In the genomic region with DNA sequence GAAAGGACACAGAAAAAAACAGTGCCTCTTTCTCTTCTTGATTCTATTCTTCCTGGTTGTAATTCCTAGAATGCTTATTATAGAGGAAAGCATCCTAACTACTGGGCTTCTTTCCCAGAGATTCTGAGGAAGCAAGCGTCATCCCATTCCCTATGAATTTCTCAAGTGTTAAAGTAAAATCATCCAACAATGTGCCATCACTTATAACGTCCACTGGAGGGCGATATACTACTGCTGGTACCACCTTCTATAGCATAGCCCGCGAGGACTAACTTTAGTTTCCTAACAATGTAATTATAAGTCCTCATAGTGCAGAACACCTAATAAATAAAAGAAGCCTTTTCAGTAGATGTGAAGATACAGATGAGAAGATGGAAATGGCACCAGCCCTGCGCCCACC, we compare ENCODE assay signal across 10 cellular contexts. TPM values are rescaled to one million over a fixed set of nuclear protein-coding genes. Genes with fewer than 3 reads are reported as not detected.
DNase-seq lines count a peak whose midpoint lies in the region; ATAC-seq and TF ChIP-seq lines count a peak whose summit lies in the region.
"Had no signal": no experiment of that assay in that cellular context is flagged by ENCODE, and none has a peak within 500 bp of the region (broad histone marks: within the 10 kb centered on the region; RNA-seq: fewer than 3 reads in every experiment).

No MANE protein-coding gene starts in this region.

- H3K4me3 ChIP-seq in mesenchymal stem cell (ENCODE audit: insufficient read depth in 1 of 2, low read depth in 1 of 2, low read length in 2 of 2): no peak overlapping the region
- H3K4me3 ChIP-seq: thoracic aorta had no signal

- H3K27ac ChIP-seq in mesenchymal stem cell (ENCODE audit: low read length, poor library complexity, severe bottlenecking): no peak overlapping the region
- H3K27ac ChIP-seq: thoracic aorta had no signal

- peaks cover 17% of the 10 kb centered on the region for H3K27me3 Mint-ChIP-seq in brain
- peaks cover 30% of the 10 kb centered on the region for H3K27me3 Mint-ChIP-seq in activated CD4-positive, alpha-beta T cell treated with anti-CD3 and anti-CD28 coated beads for 36 hours

- H3K27ac Mint-ChIP-seq in brain: peak overlapping the region in 1 of 5 experiments; percentile 25
- H3K27ac Mint-ChIP-seq in activated CD4-positive, alpha-beta T cell treated with anti-CD3 and anti-CD28 coated beads for 36 hours: no peak overlapping the region
- H3K27ac Mint-ChIP-seq: IgD-negative memory B cell had no signal

- H3K27me3 ChIP-seq in mesenchymal stem cell (ENCODE audit: control insufficient read depth in 1 of 2, insufficient read depth in 1 of 2, low read length in 2 of 2): peaks cover 18 to 70% of the 10 kb centered on the region in 2 experiments

- POLR2A ChIA-PET in activated CD4-positive, alpha-beta T cell treated with anti-CD3 and anti-CD28 coated beads for 36 hours (lab: Charles Lee): no interaction called here

- H3K9me3 ChIP-seq in mesenchymal stem cell (ENCODE audit: control insufficient read depth, low read length): no peaks in the 10 kb centered on the region
- H3K9me3 ChIP-seq: thoracic aorta had no signal

- H3K9ac ChIP-seq in mesenchymal stem cell (ENCODE audit: low read length): no peak overlapping the region

- no peak overlapping the region for H3K4me3 Mint-ChIP-seq in brain
- H3K4me3 Mint-ChIP-seq in activated CD4-positive, alpha-beta T cell treated with anti-CD3 and anti-CD28 coated beads for 36 hours: no peak overlapping the region
- H3K4me3 Mint-ChIP-seq: IgD-negative memory B cell had no signal

- H3K4me1 ChIP-seq in mesenchymal stem cell (ENCODE audit: control insufficient read depth, insufficient read depth, low read depth, low read length): no peaks in the 10 kb centered on the region

- H3K36me3 Mint-ChIP-seq in brain: no peaks in the 10 kb centered on the region
- no peaks in the 10 kb centered on the region for H3K36me3 Mint-ChIP-seq in activated CD4-positive, alpha-beta T cell treated with anti-CD3 and anti-CD28 coated beads for 36 hours (ENCODE audit: low read depth)
- H3K36me3 Mint-ChIP-seq: IgD-negative memory B cell had no signal

- H2AFZ ChIP-seq in mesenchymal stem cell (ENCODE audit: low read depth, low read length): no peak overlapping the region

- no peaks in the 10 kb centered on the region for H3K4me1 Mint-ChIP-seq in brain
- H3K4me1 Mint-ChIP-seq in activated CD4-positive, alpha-beta T cell treated with anti-CD3 and anti-CD28 coated beads for 36 hours: peaks cover 3% of the 10 kb centered on the region

- no peak overlapping the region for H2BK120ac ChIP-seq in mesenchymal stem cell (ENCODE audit: low read depth, low read length)

- no peak overlapping the region for H2BK15ac ChIP-seq in mesenchymal stem cell (ENCODE audit: low read depth, poor library complexity, severe bottlenecking)

- no peak overlapping the region for H3K4ac ChIP-seq in mesenchymal stem cell (ENCODE audit: low read depth in 1 of 2, low read length in 2 of 2)

- no peak overlapping the region for H4K8ac ChIP-seq in mesenchymal stem cell (ENCODE audit: low read length)

- H3K4me2 ChIP-seq in mesenchymal stem cell (ENCODE audit: low read length, poor library complexity, severe bottlenecking): no peak overlapping the region

- H4K91ac ChIP-seq in mesenchymal stem cell (ENCODE audit: low read length): no peak overlapping the region

- DNase-seq in AG09319 (ENCODE audit: extremely low read depth, low read depth) (no peak), NCI-H1105 treated with DMSO at 0.1 percent for 48 hours (lab: John Stamatoyannopoulos, UW) (peak; percentile 38), mesenchymal stem cell (peak; percentile 43)
- DNase-seq in activated CD4-positive, alpha-beta T cell treated with anti-CD3 and anti-CD28 coated beads for 36 hours: no peak
- no peak for DNase-seq in effector CD4-positive, alpha-beta T cell

- WGBS in mesenchymal stem cell: 18% methylated on average over 1 of the region's 6 CpGs

- no peak overlapping the region for H2AK5ac ChIP-seq in mesenchymal stem cell (ENCODE audit: low read length, severe bottlenecking)

- no peak overlapping the region for H3K14ac ChIP-seq in mesenchymal stem cell (ENCODE audit: low read length in 2 of 2)

- CTCF ChIA-PET in activated CD4-positive, alpha-beta T cell treated with anti-CD3 and anti-CD28 coated beads for 36 hours (lab: Charles Lee): interaction anchor here (0.8 kb wide), 1 partner anchor 94 kb away, joined by 3 read pairs; no protein-coding TSS in a partner anchor

- H3K18ac ChIP-seq in mesenchymal stem cell (ENCODE audit: low read depth in 1 of 2, low read length in 2 of 2): no peak overlapping the region

- no peak overlapping the region for H2BK5ac ChIP-seq in mesenchymal stem cell (ENCODE audit: low read depth, low read length, poor library complexity, severe bottlenecking)

- no peaks in the 10 kb centered on the region for H3K36me3 ChIP-seq in mesenchymal stem cell (ENCODE audit: control insufficient read depth in 1 of 2, insufficient read depth in 2 of 2, low read depth in 1 of 2, low read length in 2 of 2)
- H3K36me3 ChIP-seq: thoracic aorta had no signal

- H3K9me3 Mint-ChIP-seq in brain: peaks cover 0 to 8% (median 0%) of the 10 kb centered on the region in 5 experiments
- no peaks in the 10 kb centered on the region for H3K9me3 Mint-ChIP-seq in activated CD4-positive, alpha-beta T cell treated with anti-CD3 and anti-CD28 coated beads for 36 hours (ENCODE audit: low read depth)
- H3K9me3 Mint-ChIP-seq: IgD-negative memory B cell had no signal

- TF ChIP-seq CTCF in AG09319 (IDR thresholded peaks at IDR 0.05; ENCODE audit: low read depth, low read length) (peak; percentile 49), GM12872 (IDR thresholded peaks at IDR 0.05; ENCODE audit: insufficient read depth, low read depth, low read length) (peak; percentile 54), brain (conservative IDR thresholded peaks at IDR 0.05) (peak; percentile 55 to 71)

- intact Hi-C loops in activated CD4-positive, alpha-beta T cell treated with anti-CD3 and anti-CD28 coated beads for 36 hours (cut with DNase I, micrococcal nuclease): loop anchor here (1.0 to 10.0 kb wide), 3 partner anchors 120 to 650 kb away; partner anchors contain the start of gene NUDT11 (in 1 of the 2)

- H3K23ac ChIP-seq in mesenchymal stem cell (ENCODE audit: low read length in 2 of 2): no peak overlapping the region

- no peak overlapping the region for H2BK12ac ChIP-seq in mesenchymal stem cell (ENCODE audit: low read length in 2 of 2)

- no peaks in the 10 kb centered on the region for H3K79me1 ChIP-seq in mesenchymal stem cell (replicated peaks; ENCODE audit: low read length, poor library complexity, severe bottlenecking)

- no peak for ATAC-seq in HG02610 (IDR thresholded peaks at IDR 0.05; ENCODE audit: unreplicated experiment)
- no peak for ATAC-seq in activated CD4-positive, alpha-beta T cell treated with anti-CD3 and anti-CD28 coated beads for 36 hours

RNA-seq across cellular contexts. Expression of gene CENPVL3, which starts 4.4 kb away (rescaled TPM):
- polyA plus RNA-seq in brain (ENCODE audit: insufficient read depth, low read depth, low replicate concordance): not detected
- polyA plus RNA-seq in mesenchymal stem cell (2013, experiment 1 of 2): 0.26 TPM
- polyA plus RNA-seq in mesenchymal stem cell (2013, experiment 2 of 2): 0.16 TPM
- under 1 TPM; 0.33 to 0.43 TPM for total RNA-seq in activated CD4-positive, alpha-beta T cell treated with anti-CD3 and anti-CD28 coated beads for 36 hours
- total RNA-seq: thoracic aorta had no signal
- polyA plus RNA-seq: IgD-negative memory B cell had no signal

Comparison
In these comparisons a context has a peak if more than half of its experiments do, and no peak if none do; other contexts are left out.
1. DNase-seq: peak in NCI-H1105 treated with DMSO at 0.1 percent for 48 hours (single experiment) and mesenchymal stem cell (single experiment); none in AG09319 (single experiment), activated CD4-positive, alpha-beta T cell treated with anti-CD3 and anti-CD28 coated beads for 36 hours (single experiment) and effector CD4-positive, alpha-beta T cell (single experiment).
2. Peak in every context shown above with its lines, with median percentiles within 50 percentile points of each other: CTCF ChIP-seq.